8 cellular contexts compared by ENCODE assay signal in genomic region chr2:71545572-71546274, GRCh38.
DNase-seq lines count a peak whose midpoint lies in the region; ATAC-seq and TF ChIP-seq lines count a peak whose summit lies in the region.

No MANE protein-coding gene starts in this region.

- TF ChIP-seq CTCF in GM13976 (IDR thresholded peaks at IDR 0.05; ENCODE audit: borderline replicate concordance, control extremely low read depth, extremely low read depth, insufficient read depth, missing control alignments) (peak; percentile 58), adrenal gland (IDR thresholded peaks at IDR 0.05) (peak; percentile 54 to 85 (median 70)), psoas muscle (IDR thresholded peaks at IDR 0.05) (peak; percentile 61)

- intact Hi-C loops in adrenal gland (cut with DNase I) (loop anchor here (5.0 kb wide), 4 partner anchors 252 to 1202 kb away; partner anchors contain the start of gene CYP26B1 (in 1 of the 2)), cardiac septum (cut with DNase I) (loop anchor here (5.0 to 10.0 kb wide), 4 partner anchors 62 to 1199 kb away; no protein-coding TSS in a partner anchor), psoas muscle (cut with DNase I) (loop anchor here (5.0 to 10.0 kb wide), 6 partner anchors 252 to 1032 kb away; no protein-coding TSS in a partner anchor)

- ATAC-seq in psoas muscle (peak; percentile 34 to 76 (median 60)), HG03196 (IDR thresholded peaks at IDR 0.05; ENCODE audit: unreplicated experiment) (no peak)

- no peak overlapping the region for H3K4me3 ChIP-seq in adrenal gland
- H3K4me3 ChIP-seq in psoas muscle = peak overlapping the region; percentile 22

- no peak for TF ChIP-seq POLR2A in adrenal gland (IDR thresholded peaks at IDR 0.05)

- H3K27me3 ChIP-seq in adrenal gland (peaks cover 5% of the 10 kb centered on the region), psoas muscle (ENCODE audit: insufficient read depth in 3 of 3, low read length in 2 of 3) (no peaks in the 10 kb centered on the region)

- DNase-seq in AG08395 (ENCODE audit: low spot score) (peak; percentile 65), GM13976 (ENCODE audit: low spot score) (peak; percentile 79), KG1 (lab: John Stamatoyannopoulos, UW) (peak; percentile 18), SHP77 treated with DMSO at 0.1 percent for 48 hours (lab: John Stamatoyannopoulos, UW) (peak; percentile 49), adrenal gland (peak; percentile 34 to 73 (median 57)), cardiac septum (ENCODE audit: low spot score) (peak; percentile 74), psoas muscle (peak in 1 of 2 donors; percentile 66)

- H3K36me3 ChIP-seq in adrenal gland (replicated peaks in 1 of 2) = no peaks in the 10 kb centered on the region
- peaks cover 2 to 33% of the 10 kb centered on the region in 2 donors for H3K36me3 ChIP-seq in psoas muscle (ENCODE audit: insufficient read depth in 1 of 2, low read depth in 1 of 2)

- whole genome bisulfite sequencing in adrenal gland, 4 donors = 19 to 23% (median 21%) methylated on average over 19 to 22 of the region's 22 CpGs
- 50 to 54% (median 50%) methylated on average over 22 of the region's 22 CpGs for WGBS in psoas muscle, 3 donors

- H3K27ac ChIP-seq in adrenal gland (peak overlapping the region in 1 of 5 donors; percentile 43), psoas muscle (peak overlapping the region; percentile 55)

- H3K9me3 ChIP-seq in adrenal gland (replicated peaks in 1 of 3) = no peaks in the 10 kb centered on the region
- no peaks in the 10 kb centered on the region for H3K9me3 ChIP-seq in psoas muscle

- H3K4me1 ChIP-seq in adrenal gland (replicated peaks in 1 of 2) = peaks cover 0 to 5% of the 10 kb centered on the region in 2 donors
- H3K4me1 ChIP-seq in psoas muscle = peaks cover 5% of the 10 kb centered on the region

- in situ Hi-C loops in GM13976 (cut with MboI; ENCODE audit: low sequenced_read_pairs, unreplicated experiment) = loop anchor here (25.0 kb wide), 1 partner anchor 592 kb away; the partner anchor contains the start of gene CYP26B1
